13 cellular contexts compared by ENCODE assay signal in genomic region chr17:50052241-50052788, GRCh38. TPM values are rescaled to one million over a fixed set of nuclear protein-coding genes. Genes with fewer than 3 reads are reported as not detected.
DNase-seq lines count a peak whose midpoint lies in the region; ATAC-seq, FAIRE-seq and TF ChIP-seq lines count a peak whose summit lies in the region.
"Had no signal": no experiment of that assay in that cellular context is flagged by ENCODE, and none has a peak within 500 bp of the region (broad histone marks: within the 10 kb centered on the region; RNA-seq: fewer than 3 reads in every experiment).

No MANE protein-coding gene starts in this region.

- H3K14ac ChIP-seq in IMR-90 (replicated peaks; ENCODE audit: low read depth, low read length) = peak overlapping the region; percentile 91

- H3K9me3 ChIP-seq in BLaER1 treated with 17β-estradiol and CSF1 and Interleukin-3, amounts not matched to agents 10 nM and 100 nM (replicated peaks in 1 of 11) = no peaks in the 10 kb centered on the region
- H3K9me3 ChIP-seq in IMR-90 (ENCODE audit: control insufficient read depth, insufficient read depth, low read length) (no peaks in the 10 kb centered on the region), keratinocyte (ENCODE audit: control insufficient read depth, low read depth, low read length) (no peaks in the 10 kb centered on the region)
- H3K9me3 ChIP-seq in CD4-positive, alpha-beta memory T cell (ENCODE audit: control insufficient read depth in 1 of 2, low read length in 2 of 2) = no peaks in the 10 kb centered on the region
- H3K9me3 ChIP-seq: psoas muscle had no signal

- H3K27me3 ChIP-seq in BLaER1 treated with 17β-estradiol and CSF1 and Interleukin-3, amounts not matched to agents 10 nM and 100 nM = peaks cover 37 to 51% (median 45%) of the 10 kb centered on the region in 11 experiments
- H3K27me3 ChIP-seq in IMR-90 (ENCODE audit: control insufficient read depth, insufficient read depth, low read length) (no peaks in the 10 kb centered on the region), keratinocyte (ENCODE audit: control insufficient read depth, extremely low read depth, insufficient read depth, low read length) (no peaks in the 10 kb centered on the region)
- no peaks in the 10 kb centered on the region for H3K27me3 ChIP-seq in CD4-positive, alpha-beta memory T cell (ENCODE audit: insufficient read depth, low read length)

- H3K9ac ChIP-seq in BLaER1 treated with 17β-estradiol and CSF1 and Interleukin-3, amounts not matched to agents 10 nM and 100 nM = no peak overlapping the region
- H3K9ac ChIP-seq in IMR-90 (ENCODE audit: low read depth, low read length) = no peak overlapping the region
- no peak overlapping the region for H3K9ac ChIP-seq in keratinocyte (ENCODE audit: control insufficient read depth, extremely low read depth, insufficient read depth, low read length)

- H3K4me2 ChIP-seq in BLaER1 treated with 17β-estradiol and CSF1 and Interleukin-3, amounts not matched to agents 10 nM and 100 nM = peak overlapping the region in 8 of 11 experiments; percentile 11 to 76 (median 42); a peak in 12 of 22 replicates
- H3K4me2 ChIP-seq in IMR-90 (ENCODE audit: low read depth, low read length) (no peak overlapping the region), keratinocyte (ENCODE audit: control insufficient read depth, extremely low read depth, insufficient read depth, low read depth, low read length) (peak overlapping the region; percentile 36)

- peaks cover 30 to 59% (median 49%) of the 10 kb centered on the region in 10 experiments for H3K4me1 ChIP-seq in BLaER1 treated with 17β-estradiol and CSF1 and Interleukin-3, amounts not matched to agents 10 nM and 100 nM
- H3K4me1 ChIP-seq in IMR-90 (ENCODE audit: control insufficient read depth, insufficient read depth, low read length) (peaks cover 42% of the 10 kb centered on the region), keratinocyte (ENCODE audit: control insufficient read depth, extremely low read depth, insufficient read depth, low read length) (peaks cover 77% of the 10 kb centered on the region)
- peaks cover 8% of the 10 kb centered on the region for H3K4me1 ChIP-seq in CD4-positive, alpha-beta memory T cell (ENCODE audit: insufficient read depth, low read length)

- POLR2A ChIA-PET in IMR-90 (lab: Charles Lee; ENCODE audit: unreplicated experiment) = no interaction called here
- POLR2A ChIA-PET in CD4-positive, alpha-beta memory T cell (lab: Charles Lee; ENCODE audit: partially characterized antibody) = no interaction called here

- dilution Hi-C loops in IMR-90 (cut with HindIII; ENCODE audit: low sequenced_read_pairs, unreplicated experiment) (no loop called here), keratinocyte (cut with MboI; ENCODE audit: extremely low pct_ligation_motif_present, low sequenced_read_pairs) (no loop called here)

- intact Hi-C loops in IMR-90 (cut with micrococcal nuclease) = no loop called here
- intact Hi-C loops in CD4-positive, alpha-beta memory T cell (cut with micrococcal nuclease) = no loop called here

- no peak for ATAC-seq in IMR-90 (ENCODE audit: low read depth)
- no peak for ATAC-seq in GM18498 (IDR thresholded peaks at IDR 0.05; ENCODE audit: unreplicated experiment)
- ATAC-seq in GM18520 (IDR thresholded peaks at IDR 0.05; ENCODE audit: unreplicated experiment) = no peak
- ATAC-seq: psoas muscle; stimulated activated memory B cell treated with anti-CD40 and anti-IgM and Interleukin-4, amounts not matched to agents 10 μg/mL and 1 μg/mL and 100 μg/mL, for 72 hours had no signal

- CTCF ChIA-PET in IMR-90 (lab: Yijun Ruan, JAX) = no interaction called here
- CTCF ChIA-PET in CD4-positive, alpha-beta memory T cell (lab: Charles Lee; ENCODE audit: partially characterized antibody) = interaction anchor here (1.2 to 1.8 kb wide), 2 partner anchors 25 to 35 kb away, joined by 3 to 6 read pairs; no protein-coding TSS in a partner anchor

- TF ChIP-seq POLR2A in IMR-90 (IDR thresholded peaks at IDR 0.05; ENCODE audit: low read depth, low read length) = no peak

- peaks cover 15% of the 10 kb centered on the region for H3K79me2 ChIP-seq in keratinocyte (ENCODE audit: control insufficient read depth, insufficient read depth, low read length)

- H3K36me3 Mint-ChIP-seq in CD4-positive, alpha-beta memory T cell = peaks cover 0 to 5% of the 10 kb centered on the region in 2 donors
- H3K36me3 Mint-ChIP-seq: stimulated activated memory B cell treated with anti-CD40 and anti-IgM and Interleukin-4, amounts not matched to agents 10 μg/mL and 1 μg/mL and 100 μg/mL, for 72 hours had no signal

- H3K4me1 Mint-ChIP-seq in CD4-positive, alpha-beta memory T cell = peaks cover 11 to 30% (median 18%) of the 10 kb centered on the region in 4 donors

- peaks cover 0 to 13% (median 8%) of the 10 kb centered on the region in 11 experiments; a peak in 12 of 22 replicates for H4K20me1 ChIP-seq in BLaER1 treated with 17β-estradiol and CSF1 and Interleukin-3, amounts not matched to agents 10 nM and 100 nM
- H4K20me1 ChIP-seq in IMR-90 (ENCODE audit: insufficient read depth, low read length) = peaks cover 5% of the 10 kb centered on the region; the same call in 1 of the 2 replicates
- no peaks in the 10 kb centered on the region for H4K20me1 ChIP-seq in keratinocyte (ENCODE audit: control insufficient read depth, extremely low read depth, insufficient read depth, low read length)

- H2AK9ac ChIP-seq in IMR-90 (replicated peaks; ENCODE audit: low read depth, low read length, poor library complexity) = peak overlapping the region; percentile 38

- no peak overlapping the region for H3K4me3 ChIP-seq in BLaER1 treated with 17β-estradiol and CSF1 and Interleukin-3, amounts not matched to agents 10 nM and 100 nM
- H3K4me3 ChIP-seq in IMR-90 (ENCODE audit: insufficient read depth, low read depth, low read length) (no peak overlapping the region), keratinocyte (ENCODE audit: control insufficient read depth in 2 of 3, extremely low read depth in 1 of 3, insufficient read depth in 2 of 3, low read depth in 1 of 3, low read length in 3 of 3) (no peak overlapping the region)
- H3K4me3 ChIP-seq in CD4-positive, alpha-beta memory T cell (ENCODE audit: low read length in 2 of 2) = no peak overlapping the region
- H3K4me3 ChIP-seq: psoas muscle had no signal

- peak overlapping the region in 1 of 8 donors; percentile 52 for H3K4me3 Mint-ChIP-seq in CD4-positive, alpha-beta memory T cell
- H3K4me3 Mint-ChIP-seq: activated B cell treated with CpG ODN at 0.5 μM for 24 hours; stimulated activated memory B cell treated with anti-CD40 and anti-IgM and Interleukin-4, amounts not matched to agents 10 μg/mL and 1 μg/mL and 100 μg/mL, for 72 hours had no signal

- BruUV-seq in IMR-90 (replicated peaks; lab: Mats Ljungman, UMichigan) = no TSS peak

- H3K79me1 ChIP-seq in IMR-90 (ENCODE audit: low read depth in 1 of 2, low read length in 2 of 2) = peaks cover 0 to 68% of the 10 kb centered on the region in 2 experiments; a peak in 2 of 4 replicates

- H2BK120ac ChIP-seq in IMR-90 (ENCODE audit: low read depth, low read length) = peak overlapping the region; percentile 98

- peak overlapping the region; percentile 98 for H2BK5ac ChIP-seq in IMR-90 (ENCODE audit: low read depth, low read length, poor library complexity, severe bottlenecking)

- peak overlapping the region; percentile 98 for H4K91ac ChIP-seq in IMR-90 (ENCODE audit: insufficient read depth, low read depth, low read length)

- H3K9me3 Mint-ChIP-seq in CD4-positive, alpha-beta memory T cell = no peaks in the 10 kb centered on the region
- H3K9me3 Mint-ChIP-seq: activated B cell treated with CpG ODN at 0.5 μM for 24 hours; stimulated activated memory B cell treated with anti-CD40 and anti-IgM and Interleukin-4, amounts not matched to agents 10 μg/mL and 1 μg/mL and 100 μg/mL, for 72 hours had no signal

- no peak overlapping the region for H3K27ac ChIP-seq in BLaER1 treated with 17β-estradiol and CSF1 and Interleukin-3, amounts not matched to agents 10 nM and 100 nM
- no peak overlapping the region for H3K27ac ChIP-seq in IMR-90 (ENCODE audit: insufficient read depth, low read length)
- H3K27ac ChIP-seq in keratinocyte (ENCODE audit: control insufficient read depth, insufficient read depth, low read length) = peak overlapping the region; percentile 90
- H3K27ac ChIP-seq in CD4-positive, alpha-beta memory T cell (ENCODE audit: low read depth, low read length) = no peak overlapping the region
- H3K27ac ChIP-seq: psoas muscle had no signal

- H3K18ac ChIP-seq in IMR-90 (ENCODE audit: low read depth, low read length) = peak overlapping the region; percentile 21; the same call in 1 of the 2 replicates

- peak overlapping the region; percentile 98 for H3K4ac ChIP-seq in IMR-90 (ENCODE audit: low read depth, low read length)

- peak overlapping the region; percentile 67; the same call in 2 of the 3 replicates for H2BK15ac ChIP-seq in IMR-90 (ENCODE audit: low read depth, low read length)

- no peak for DNase-seq in IMR-90
- DNase-seq in NCI-H774 (lab: John Stamatoyannopoulos, UW) = peak; percentile 72
- DNase-seq in keratinocyte (ENCODE audit: low read depth, low spot score) = no peak
- no peak for DNase-seq in CD4-positive, alpha-beta memory T cell
- no peak for DNase-seq in NCI-H446 (lab: John Stamatoyannopoulos, UW)
- DNase-seq: activated B cell treated with CpG ODN at 0.5 μM for 24 hours; stimulated activated CD4-positive, alpha-beta T cell treated with anti-CD3 and anti-CD28 coated beads, Interleukin-1b, Interleukin-23, amount 100 ng/mL, for 48 hours had no signal

- peak overlapping the region; percentile 50; the same call in 1 of the 2 replicates for H3K23ac ChIP-seq in IMR-90 (ENCODE audit: low read depth, low read length)

- H3K36me3 ChIP-seq in BLaER1 treated with 17β-estradiol and CSF1 and Interleukin-3, amounts not matched to agents 10 nM and 100 nM = no peaks in the 10 kb centered on the region
- H3K36me3 ChIP-seq in IMR-90 (ENCODE audit: control insufficient read depth, insufficient read depth, low read length) = no peaks in the 10 kb centered on the region
- H3K36me3 ChIP-seq in keratinocyte (ENCODE audit: control insufficient read depth in 2 of 2, extremely low read depth in 1 of 2, insufficient read depth in 2 of 2, low read length in 2 of 2) = peaks cover 4 to 13% of the 10 kb centered on the region in 2 experiments
- no peaks in the 10 kb centered on the region for H3K36me3 ChIP-seq in CD4-positive, alpha-beta memory T cell (ENCODE audit: insufficient read depth, low read length)

- no CpG with 5 or more reads among the region's 6 CpGs for WGBS in IMR-90 (ENCODE audit: extremely low coverage in 2 of 2, insufficient read length in 1 of 2), 2 experiments

- peak overlapping the region; percentile 95 for H2BK20ac ChIP-seq in IMR-90 (ENCODE audit: low read depth, low read length)

- TF ChIP-seq CTCF in IMR-90 (conservative IDR thresholded peaks at IDR 0.05; ENCODE audit: low read depth, low read length) = no peak
- no peak for TF ChIP-seq CTCF in keratinocyte (optimal IDR thresholded peaks at IDR 0.05 in 1 of 3, IDR thresholded peaks at IDR 0.05 in 1 of 3, conservative IDR thresholded peaks at IDR 0.05 in 1 of 3; ENCODE audit: extremely low read depth in 1 of 3, insufficient read depth in 2 of 3, low read length in 3 of 3)

- 0 out of 2 replicates have a peak overlapping the region, but pooled peaks have one; percentile 12 for H3K56ac ChIP-seq in IMR-90 (ENCODE audit: extremely low read depth, insufficient read depth, low read length)

- in situ Hi-C loops in IMR-90 (cut with MboI; ENCODE audit: low sequenced_read_pairs) = no loop called here

- H3K9me1 ChIP-seq in IMR-90 (ENCODE audit: insufficient read depth, low read length) (peaks cover 59% of the 10 kb centered on the region), keratinocyte (ENCODE audit: control insufficient read depth, extremely low read depth, insufficient read depth, low read length) (peaks cover 5% of the 10 kb centered on the region)

- peak overlapping the region; percentile 99 for H2AK5ac ChIP-seq in IMR-90 (ENCODE audit: low read depth, low read length)

- peaks cover 0 to 2% of the 10 kb centered on the region in 2 donors for H3K27me3 Mint-ChIP-seq in CD4-positive, alpha-beta memory T cell

- H4K5ac ChIP-seq in IMR-90 (ENCODE audit: low read depth, low read length) = no peak overlapping the region; the same call in 1 of the 2 replicates

- FAIRE-seq in keratinocyte (lab: Jason Lieb, UNC) = no peak

- H2AFZ ChIP-seq in IMR-90 (replicated peaks; ENCODE audit: low read length, poor library complexity) = no peak overlapping the region
- H2AFZ ChIP-seq in keratinocyte (ENCODE audit: control insufficient read depth, low read length) = no peak overlapping the region

- TF ChIP-seq RAD21 in IMR-90 (IDR thresholded peaks at IDR 0.05; ENCODE audit: low read length) = no peak

- no peak overlapping the region for H3K27ac Mint-ChIP-seq in CD4-positive, alpha-beta memory T cell
- H3K27ac Mint-ChIP-seq: activated B cell treated with CpG ODN at 0.5 μM for 24 hours had no signal

- H4K8ac ChIP-seq in IMR-90 (ENCODE audit: low read depth in 2 of 2, low read length in 2 of 2) = peak overlapping the region; percentile 85 to 96; a peak in 3 of 4 replicates

RNA-seq across cellular contexts. Expression of gene ITGA3, which starts 3.6 kb away (rescaled TPM):
- total RNA-seq in IMR-90 (2012; rRNA removed) = 78.0 and 80.0 TPM in 2 replicates
- polyA plus RNA-seq in IMR-90 (2012; rRNA removed) (202 and 213 TPM in 2 replicates), keratinocyte (427 to 733 TPM (median 708 TPM) in 3 replicates)
- polyA plus RNA-seq in IMR-90 (2012; cell fraction: cytosol; rRNA removed) = 91.6 and 164 TPM in 2 replicates
- polyA plus RNA-seq in IMR-90 (2012; cell fraction: nucleus; rRNA removed; ENCODE audit: low replicate concordance) = 230 and 543 TPM in 2 replicates
- polyA plus RNA-seq in keratinocyte (2011; ENCODE audit: low read depth) = 311 TPM
- 216 and 405 TPM in 2 replicates for polyA plus RNA-seq in keratinocyte (2011; cell fraction: cytosol; rRNA removed)
- polyA plus RNA-seq in keratinocyte (2011; cell fraction: nucleus; rRNA removed) = 1,779 and 2,144 TPM in 2 replicates
- 460 and 965 TPM in 2 replicates for polyA plus RNA-seq in keratinocyte (2012; ENCODE audit: low replicate concordance)
- 1,193 to 2,515 TPM (median 1,361 TPM) in 3 replicates for polyA minus RNA-seq in keratinocyte
- 897 TPM for polyA minus RNA-seq in keratinocyte (2011; cell fraction: cytosol; rRNA and poly(A)+ RNA removed)
- 2,521 and 2,609 TPM in 2 replicates for polyA minus RNA-seq in keratinocyte (2011; cell fraction: nucleus; rRNA and poly(A)+ RNA removed)
- 10 to 100 TPM; 13.9 to 16.3 TPM for total RNA-seq in CD4-positive, alpha-beta memory T cell
- polyA plus RNA-seq in CD4-positive, alpha-beta memory T cell = 1 to 10 TPM; 1.6 to 4.8 TPM

RNA-seq across cellular contexts. Expression of gene PDK2, which starts 42.8 kb away (rescaled TPM):
- 26.7 and 38.0 TPM in 2 replicates for total RNA-seq in IMR-90 (2012; rRNA removed)
- polyA plus RNA-seq in IMR-90 (2012; rRNA removed) = 104 and 113 TPM in 2 replicates
- 45.0 and 131 TPM in 2 replicates for polyA plus RNA-seq in IMR-90 (2012; cell fraction: cytosol; rRNA removed)
- 71.2 and 130 TPM in 2 replicates for polyA plus RNA-seq in IMR-90 (2012; cell fraction: nucleus; rRNA removed; ENCODE audit: low replicate concordance)
- polyA plus RNA-seq in keratinocyte = 7.5 to 24.1 TPM (median 8.6 TPM) in 3 replicates
- polyA plus RNA-seq in keratinocyte (2011; ENCODE audit: low read depth) = 2.1 TPM
- polyA plus RNA-seq in keratinocyte (2011; cell fraction: cytosol; rRNA removed) = 19.2 and 30.7 TPM in 2 replicates
- 21.7 and 30.4 TPM in 2 replicates for polyA plus RNA-seq in keratinocyte (2011; cell fraction: nucleus; rRNA removed)
- polyA plus RNA-seq in keratinocyte (2012; ENCODE audit: low replicate concordance) = 5.9 and 11.2 TPM in 2 replicates
- polyA minus RNA-seq in keratinocyte = 21.8 to 28.3 TPM (median 21.9 TPM) in 3 replicates
- polyA minus RNA-seq in keratinocyte (2011; cell fraction: cytosol; rRNA and poly(A)+ RNA removed) = 18.8 TPM
- polyA minus RNA-seq in keratinocyte (2011; cell fraction: nucleus; rRNA and poly(A)+ RNA removed) = 11.7 and 14.0 TPM in 2 replicates
- 10 to 100 TPM; 39.1 to 40.6 TPM for total RNA-seq in CD4-positive, alpha-beta memory T cell
- 10 to 100 TPM; 34.5 to 36.5 TPM for polyA plus RNA-seq in CD4-positive, alpha-beta memory T cell

RNA-seq across cellular contexts. Expression of gene DLX3, which starts 57.3 kb away (rescaled TPM):
- not detected in 2 replicates for total RNA-seq in IMR-90 (2012; rRNA removed)
- polyA plus RNA-seq in IMR-90 (2012; rRNA removed) (not detected in 2 replicates), keratinocyte (0.62 to 0.81 TPM (median 0.72 TPM) in 3 replicates)
- polyA plus RNA-seq in IMR-90 (2012; cell fraction: cytosol; rRNA removed) = not detected in 2 replicates
- polyA plus RNA-seq in IMR-90 (2012; cell fraction: nucleus; rRNA removed; ENCODE audit: low replicate concordance) = not detected in 2 replicates
- polyA plus RNA-seq in keratinocyte (2011; ENCODE audit: low read depth) = 8.7 TPM
- 0.97 and 1.3 TPM in 2 replicates for polyA plus RNA-seq in keratinocyte (2011; cell fraction: cytosol; rRNA removed)
- 2.3 and 3.3 TPM in 2 replicates for polyA plus RNA-seq in keratinocyte (2011; cell fraction: nucleus; rRNA removed)
- polyA plus RNA-seq in keratinocyte (2012; ENCODE audit: low replicate concordance) = 1.6 and 17.5 TPM in 2 replicates
- polyA minus RNA-seq in keratinocyte = 0.64 to 1.8 TPM (median 1.0 TPM) in 3 replicates
- polyA minus RNA-seq in keratinocyte (2011; cell fraction: cytosol; rRNA and poly(A)+ RNA removed) = 2.1 TPM
- 1.1 and 1.3 TPM in 2 replicates for polyA minus RNA-seq in keratinocyte (2011; cell fraction: nucleus; rRNA and poly(A)+ RNA removed)
- total RNA-seq in CD4-positive, alpha-beta memory T cell = not detected
- polyA plus RNA-seq in CD4-positive, alpha-beta memory T cell = not detected
- total RNA-seq: activated B cell treated with CpG ODN at 0.5 μM for 24 hours, endothelial cell of umbilical vein, psoas muscle had no signal
- polyA plus RNA-seq: endothelial cell of umbilical vein had no signal

Comparison
In these comparisons a context has a peak if more than half of its experiments do, and no peak if none do; other contexts are left out.
1. RNA of gene ITGA3, which starts 3.6 kb away (polyA plus RNA-seq): 216 to 2,144 TPM in keratinocyte and 91.6 to 543 TPM in IMR-90; 1.6 to 4.8 TPM in CD4-positive, alpha-beta memory T cell; every median in the first group is over 10 times any median in the second.